ENCODE assay signal across 8 cellular contexts in the genomic region with DNA sequence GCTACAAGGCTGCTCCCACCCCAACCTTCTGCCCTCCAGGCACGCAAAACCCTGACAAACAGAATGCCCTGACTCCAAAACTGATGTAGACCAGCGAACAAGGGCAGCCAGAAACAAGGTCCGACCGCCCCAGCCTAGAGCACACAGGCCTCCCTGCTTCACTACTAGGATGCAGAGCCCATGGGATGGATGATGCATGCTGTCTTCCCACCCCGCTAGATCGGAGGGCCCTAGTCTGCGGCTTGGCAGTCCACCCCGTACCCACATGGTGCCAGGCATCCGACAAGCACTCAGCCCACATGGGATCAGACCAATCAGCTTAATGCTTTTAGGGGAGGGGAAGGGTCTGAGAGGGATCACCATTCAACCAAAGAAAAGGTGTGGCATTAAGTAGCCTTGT. TPM values are rescaled to one million over a fixed set of nuclear protein-coding genes. Genes with fewer than 3 reads are reported as not detected.
DNase-seq lines count a peak whose midpoint lies in the region; ATAC-seq, FAIRE-seq and TF ChIP-seq lines count a peak whose summit lies in the region.

No MANE protein-coding gene starts in this region.

- no peak for FAIRE-seq in astrocyte (lab: Jason Lieb, UNC)

- H3K27ac ChIP-seq in heart left ventricle: peak overlapping the region in 11 of 12 donors; percentile 81 to 98 (median 91)
- H3K27ac ChIP-seq in astrocyte (ENCODE audit: low read depth, low read length): peak overlapping the region; percentile 83
- H3K27ac ChIP-seq in lower lobe of right lung: peak overlapping the region; percentile 97
- peak overlapping the region; percentile 89 to 98 (median 95) for H3K27ac ChIP-seq in upper lobe of left lung

- peak overlapping the region; percentile 93 for H3K9ac ChIP-seq in astrocyte (ENCODE audit: low read length)

- peak overlapping the region; percentile 84 for H3K4me3 Mint-ChIP-seq in astrocyte (ENCODE audit: unreplicated experiment)

- H3K9me3 Mint-ChIP-seq in astrocyte (ENCODE audit: unreplicated experiment): no peaks in the 10 kb centered on the region

- H4K20me1 ChIP-seq in astrocyte (ENCODE audit: insufficient read depth, low read length): peaks cover 57% of the 10 kb centered on the region

- H3K9me3 ChIP-seq in heart left ventricle (no peaks in the 10 kb centered on the region), astrocyte (ENCODE audit: insufficient read depth, low read depth, low read length) (no peaks in the 10 kb centered on the region), lower lobe of right lung (no peaks in the 10 kb centered on the region), upper lobe of left lung (no peaks in the 10 kb centered on the region)

- H3K4me3 ChIP-seq in heart left ventricle (peak overlapping the region in 10 of 12 donors; percentile 72 to 95 (median 88)), astrocyte (ENCODE audit: insufficient read depth, low read depth, low read length) (peak overlapping the region; percentile 78), lower lobe of right lung (peak overlapping the region; percentile 75), upper lobe of left lung (peak overlapping the region in 3 of 4 donors; percentile 68 to 84 (median 73))

- H3K36me3 ChIP-seq in heart left ventricle (no peaks in the 10 kb centered on the region), astrocyte (ENCODE audit: insufficient read depth, low read length) (no peaks in the 10 kb centered on the region), lower lobe of right lung (peaks cover 6% of the 10 kb centered on the region), upper lobe of left lung (no peaks in the 10 kb centered on the region)

- peak overlapping the region; percentile 72 for H3K27ac Mint-ChIP-seq in astrocyte (ENCODE audit: unreplicated experiment)

- TF ChIP-seq POLR2A in heart left ventricle (IDR thresholded peaks at IDR 0.05) (no peak), upper lobe of left lung (IDR thresholded peaks at IDR 0.05) (no peak)

- TF ChIP-seq EP300 in upper lobe of left lung (IDR thresholded peaks at IDR 0.05): no peak

- peaks cover 4% of the 10 kb centered on the region for H3K36me3 Mint-ChIP-seq in astrocyte (ENCODE audit: low read depth, unreplicated experiment)

- H3K27me3 ChIP-seq in heart left ventricle: no peaks in the 10 kb centered on the region
- no peaks in the 10 kb centered on the region for H3K27me3 ChIP-seq in astrocyte (ENCODE audit: insufficient read depth, low read length)
- H3K27me3 ChIP-seq in lower lobe of right lung (ENCODE audit: low read depth): no peaks in the 10 kb centered on the region
- no peaks in the 10 kb centered on the region for H3K27me3 ChIP-seq in upper lobe of left lung

- no peaks in the 10 kb centered on the region for H3K27me3 Mint-ChIP-seq in astrocyte (ENCODE audit: low read depth, unreplicated experiment)

- TF ChIP-seq CTCF in heart left ventricle (IDR thresholded peaks at IDR 0.05) (no peak), astrocyte (IDR thresholded peaks at IDR 0.05; ENCODE audit: insufficient read depth, low read depth, low read length) (no peak), lower lobe of right lung (IDR thresholded peaks at IDR 0.05) (no peak), upper lobe of left lung (IDR thresholded peaks at IDR 0.05) (no peak)

- DNase-seq in heart left ventricle (no peak), left ventricle myocardium superior (no peak), astrocyte (ENCODE audit: low read depth) (no peak), lower lobe of right lung (no peak), upper lobe of left lung (no peak), KBM-7 (no peak)

- H2AFZ ChIP-seq in astrocyte (ENCODE audit: low read depth, low read length): peak overlapping the region; percentile 72

- H3K79me2 ChIP-seq in astrocyte (ENCODE audit: insufficient read depth, low read length): peaks cover 72% of the 10 kb centered on the region

- intact Hi-C loops in heart left ventricle (cut with DNase I) (loop anchor here in 8 of 10 donors (2.0 to 10.0 kb wide), 8 partner anchors 71 to 287 kb away; partner anchors contain the start of genes PATZ1 (in 6 of the 8) and SFI1 (in 2 of the 8)), left ventricle myocardium superior (cut with micrococcal nuclease) (no loop called here), lower lobe of right lung (cut with DNase I) (loop anchor here (10.0 kb wide), 1 partner anchor 77 kb away; no protein-coding TSS in a partner anchor)

- no peaks in the 10 kb centered on the region for H3K4me1 Mint-ChIP-seq in astrocyte (ENCODE audit: low read depth, unreplicated experiment)

- 78 to 86% (median 83%) methylated on average over 9 of the region's 9 CpGs for WGBS in heart left ventricle, 4 donors
- 66 to 76% methylated on average over 5 to 9 of the region's 9 CpGs for WGBS in upper lobe of left lung, 2 donors

- peak overlapping the region; percentile 98 for H3K4me2 ChIP-seq in astrocyte (ENCODE audit: low read length)

- in situ Hi-C loops in KBM-7 (cut with MboI; ENCODE audit: low pct_unique_long_range_greater_than_20kb, low sequenced_read_pairs): no loop called here

- ATAC-seq in heart left ventricle: no peak
- no peak for ATAC-seq in left ventricle myocardium superior
- ATAC-seq in lower lobe of right lung: no peak
- no peak for ATAC-seq in upper lobe of left lung (ENCODE audit: low FRiP score in 2 of 2)
- no peak for ATAC-seq in HG03108 (IDR thresholded peaks at IDR 0.05; ENCODE audit: unreplicated experiment)
- ATAC-seq in HG03139 (IDR thresholded peaks at IDR 0.05; ENCODE audit: unreplicated experiment): no peak

- H3K4me1 ChIP-seq in heart left ventricle (peaks cover 3 to 59% (median 36%) of the 10 kb centered on the region in 12 donors), astrocyte (ENCODE audit: insufficient read depth, low read length) (peaks cover 16% of the 10 kb centered on the region), lower lobe of right lung (peaks cover 42% of the 10 kb centered on the region), upper lobe of left lung (peaks cover 42 to 81% (median 55%) of the 10 kb centered on the region in 4 donors)

RNA-seq across cellular contexts. Expression of gene PISD, which starts 30.6 kb away (rescaled TPM):
- 10 to 100 TPM; 13.1 to 38.1 (median 17.0) TPM for total RNA-seq in heart left ventricle
- 10 to 100 TPM; 12.3 to 17.7 TPM for polyA plus RNA-seq in heart left ventricle
- 15.1 TPM for total RNA-seq in left ventricle myocardium superior
- total RNA-seq in astrocyte: 31.8 and 43.2 TPM in 2 replicates
- total RNA-seq in lower lobe of right lung: 47.3 TPM
- 10 to 100 TPM; 18.4 to 81.8 (median 53.9) TPM for total RNA-seq in upper lobe of left lung
